ENCODE assay signal across 1 cellular context in the genomic region with DNA sequence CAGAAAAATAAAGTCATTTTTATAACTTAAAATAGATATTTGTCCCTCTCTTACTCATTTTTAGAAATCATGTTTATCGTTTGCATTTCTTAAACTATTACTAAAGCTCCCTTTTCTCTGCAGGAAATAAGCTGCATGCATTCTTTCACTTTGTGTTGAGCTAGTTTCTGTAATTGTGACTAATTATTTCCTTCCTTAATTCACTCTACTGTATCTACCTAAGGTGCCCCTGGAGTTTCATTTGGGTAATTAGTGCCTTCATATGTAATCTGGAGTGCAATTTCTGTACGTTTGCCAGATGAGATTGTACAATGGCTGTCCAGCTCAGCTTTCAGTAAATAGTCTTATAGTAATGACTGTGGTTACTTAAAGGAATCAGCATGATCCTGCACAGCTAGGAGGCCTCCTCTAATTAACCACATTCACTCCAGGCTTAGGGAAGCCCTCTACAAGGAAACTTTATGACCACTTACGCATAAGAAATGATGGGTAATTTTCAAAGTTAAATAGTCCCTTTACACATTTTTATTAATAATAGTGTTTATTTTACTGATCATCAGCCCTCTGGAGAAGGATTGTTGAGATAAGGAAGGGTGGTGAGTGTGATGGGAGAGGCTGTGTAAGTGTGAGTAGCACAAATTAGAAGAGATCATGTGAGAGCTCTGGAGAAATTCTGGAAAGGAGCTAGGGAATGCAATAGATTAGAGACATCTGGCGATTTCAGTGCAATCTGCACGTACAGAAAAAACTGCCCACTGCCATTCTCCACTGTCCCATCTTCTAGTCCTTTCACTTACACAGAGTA.
TF ChIP-seq lines count a peak whose summit lies in the region.

No MANE protein-coding gene starts in this region.

TF ChIP-seq in SK-N-SH treated with all-trans-retinoic acid at 6 μM for 48 hours, 23 proteins besides CTCF, POLR2A, EP300 and RAD21 (continued from another document):
- TF ChIP-seq TSHZ2 (CRISPR knock-in tag; IDR thresholded peaks at IDR 0.05) (no peak), PPARA (CRISPR knock-in tag; IDR thresholded peaks at IDR 0.05; ENCODE audit: borderline replicate concordance) (no peak), SNAI2 (CRISPR knock-in tag; IDR thresholded peaks at IDR 0.05) (no peak)
TF ChIP-seq in SK-N-SH treated with all-trans-retinoic acid at 6 μM for 48 hours: peak in this region for 0.
